In the genomic region with DNA sequence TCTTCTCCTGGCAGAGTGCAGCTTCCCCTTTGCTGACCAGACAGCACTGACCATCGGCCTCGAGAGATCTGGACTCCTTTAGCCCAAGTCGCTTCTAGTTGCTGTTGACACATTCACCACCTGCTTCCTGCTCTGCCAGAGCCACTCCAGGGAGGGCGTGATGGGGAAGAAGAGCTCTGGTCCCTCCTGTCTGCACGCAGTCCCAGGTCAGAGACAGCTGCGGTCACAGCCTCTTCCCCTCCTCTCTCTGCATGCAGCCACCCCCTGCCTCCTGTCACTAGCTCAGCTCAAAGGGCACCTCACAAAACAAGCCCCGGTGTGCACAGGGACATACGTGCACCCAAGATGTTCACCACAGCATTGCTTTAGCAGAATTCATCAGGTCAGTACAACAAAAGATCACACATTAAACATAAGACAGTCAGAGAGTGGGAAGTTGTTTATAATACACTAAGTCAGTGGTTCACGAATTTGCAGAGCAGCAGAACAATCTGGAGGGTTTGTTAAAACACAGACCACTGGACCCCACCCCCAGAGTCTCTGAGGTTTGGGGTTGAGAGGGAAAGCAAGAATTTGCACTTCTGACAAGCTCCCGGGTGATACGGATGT, we compare ENCODE assay signal across 8 cellular contexts.
A peak's percentile ranks its signal among the peaks of the same experiment; 100 is the strongest.
DNase-seq lines count a peak whose midpoint lies in the region; ATAC-seq and TF ChIP-seq lines count a peak whose summit lies in the region.

No MANE protein-coding gene starts in this region.

- H4K20me1 ChIP-seq in MM.1S (ENCODE audit: insufficient read depth, low read length), result no peaks in the 10 kb centered on the region

- intact Hi-C loops in mucosa of descending colon (cut with DNase I, micrococcal nuclease), result no loop called here
- intact Hi-C loops in left lung (cut with DNase I), result loop anchor here in 1 of 2 donors (5.0 kb wide), 1 partner anchor 252 kb away; no protein-coding TSS in a partner anchor

- H3K4me1 ChIP-seq in MM.1S (ENCODE audit: low read length) (peaks cover 27% of the 10 kb centered on the region), mucosa of descending colon (ENCODE audit: low read depth) (no peaks in the 10 kb centered on the region), left lung (peaks cover 0 to 27% of the 10 kb centered on the region in 2 donors)

- TF ChIP-seq CTCF in MM.1S (IDR thresholded peaks at IDR 0.05; ENCODE audit: low read length) (no peak), mucosa of descending colon (IDR thresholded peaks at IDR 0.05) (no peak), left lung (IDR thresholded peaks at IDR 0.05) (no peak), GM10266 (IDR thresholded peaks at IDR 0.05; ENCODE audit: control insufficient read depth, insufficient read depth, low read depth, missing control alignments) (no peak)

- H3K27me3 ChIP-seq in MM.1S (replicated peaks; ENCODE audit: insufficient read depth, low read length), result no peaks in the 10 kb centered on the region
- peaks cover 0 to 13% of the 10 kb centered on the region in 2 donors for H3K27me3 ChIP-seq in left lung

- ATAC-seq in mucosa of descending colon (peak; percentile 45), left lung (no peak)

- DNase-seq in DMS79 (lab: John Stamatoyannopoulos, UW) (peak; percentile 25), MM.1S (no peak), UCSD-AML1 (lab: John Stamatoyannopoulos, UW; ENCODE audit: unreplicated experiment) (peak; percentile 47), mucosa of descending colon (peak in 2 of 3 donors; percentile 22 to 62), left lung (no peak), GM10266 (ENCODE audit: extremely low spot score) (no peak), occipital lobe (lab: John Stamatoyannopoulos, UW) (no peak), germinal center (ENCODE audit: low spot score) (no peak)

- H2AFZ ChIP-seq in MM.1S (ENCODE audit: low read length), result peak overlapping the region; percentile 28; the same call in 1 of the 2 replicates

- H3K79me2 ChIP-seq in MM.1S (ENCODE audit: low read length), result no peaks in the 10 kb centered on the region

- H3K9me3 ChIP-seq in MM.1S (replicated peaks; ENCODE audit: insufficient read depth, low read length), result no peaks in the 10 kb centered on the region
- H3K9me3 ChIP-seq in mucosa of descending colon, result no peaks in the 10 kb centered on the region
- no peaks in the 10 kb centered on the region for H3K9me3 ChIP-seq in left lung

- H3K4me2 ChIP-seq in MM.1S (ENCODE audit: low read depth, low read length), result no peak overlapping the region

- H3K9ac ChIP-seq in MM.1S (ENCODE audit: low read length), result no peak overlapping the region

- H3K9me2 ChIP-seq in MM.1S (replicated peaks; ENCODE audit: insufficient read depth, low read length), result no peaks in the 10 kb centered on the region

- no peaks in the 10 kb centered on the region for H3F3A ChIP-seq in MM.1S (ENCODE audit: insufficient read depth, low read length)

- H3K36me3 ChIP-seq in MM.1S (replicated peaks; ENCODE audit: insufficient read depth, low read length) (no peaks in the 10 kb centered on the region), mucosa of descending colon (ENCODE audit: low read depth) (no peaks in the 10 kb centered on the region), left lung (no peaks in the 10 kb centered on the region)

- no peak overlapping the region for H3K27ac ChIP-seq in MM.1S (ENCODE audit: low read length)
- no peak overlapping the region for H3K27ac ChIP-seq in left lung

- H3K4me3 ChIP-seq in MM.1S (ENCODE audit: low read length) (no peak overlapping the region), mucosa of descending colon (no peak overlapping the region), left lung (no peak overlapping the region)

Comparison
In these comparisons a context has a peak if more than half of its experiments do, and no peak if none do; other contexts are left out.
1. DNase-seq: peak in DMS79 (single experiment), UCSD-AML1 (single experiment) and mucosa of descending colon (2 of 3); none in MM.1S (single experiment), left lung (0 of 2), GM10266 (single experiment), occipital lobe (single experiment) and germinal center (single experiment).